8 cellular contexts compared by ENCODE assay signal in genomic region chr3:45760878-45761711, GRCh38. TPM values are rescaled to one million over a fixed set of nuclear protein-coding genes. Genes with fewer than 3 reads are reported as not detected.
DNase-seq lines count a peak whose midpoint lies in the region; ATAC-seq and FAIRE-seq lines count a peak whose summit lies in the region.

No MANE protein-coding gene starts in this region.

- FAIRE-seq in GM18507 (lab: Jason Lieb, UNC): peak; percentile 80
- peak; percentile 58 for FAIRE-seq in urothelium cell line (lab: Jason Lieb, UNC)

- DNase-seq in AG20443 (ENCODE audit: low spot score): peak; percentile 91
- peak; percentile 73 for DNase-seq in GM18507 (ENCODE audit: extremely low spot score, insufficient read length, low read depth)
- DNase-seq in NCI-H446 (lab: John Stamatoyannopoulos, UW): peak; percentile 3 to 17
- DNase-seq in activated CD4-positive, alpha-beta T cell treated with anti-CD3 and anti-CD28 coated beads, Interleukin-2, amount 10 ng/mL, durations not matched to agents 7 days and 5 days: peak; percentile 35
- peak; percentile 56 for DNase-seq in fibroblast of gingiva (ENCODE audit: low read depth)
- DNase-seq in natural killer cell treated with Interleukin-12 subunit alpha and Interleukin-12 subunit beta and Interleukin-15 and Interleukin-18, amount 100 ng/mL, for 72 hours (ENCODE audit: low spot score): peak; percentile 72
- DNase-seq in urothelium cell line (ENCODE audit: low spot score): peak; percentile 86

- POLR2A ChIA-PET in activated CD4-positive, alpha-beta T cell treated with anti-CD3 and anti-CD28 coated beads, Interleukin-2, amount 10 ng/mL, durations not matched to agents 7 days and 5 days (lab: Charles Lee): no interaction called here

- ATAC-seq in natural killer cell treated with Interleukin-12 subunit alpha and Interleukin-12 subunit beta and Interleukin-15 and Interleukin-18, amount 100 ng/mL, for 72 hours: peak; percentile 61 to 66
- ATAC-seq in GM18517 (IDR thresholded peaks at IDR 0.05; ENCODE audit: unreplicated experiment): no peak

- no peaks in the 10 kb centered on the region for H3K9me3 Mint-ChIP-seq in activated CD4-positive, alpha-beta T cell treated with anti-CD3 and anti-CD28 coated beads, Interleukin-2, amount 10 ng/mL, durations not matched to agents 7 days and 5 days
- no peaks in the 10 kb centered on the region for H3K9me3 Mint-ChIP-seq in natural killer cell treated with Interleukin-12 subunit alpha and Interleukin-12 subunit beta and Interleukin-15 and Interleukin-18, amount 100 ng/mL, for 72 hours

- H3K36me3 Mint-ChIP-seq in activated CD4-positive, alpha-beta T cell treated with anti-CD3 and anti-CD28 coated beads, Interleukin-2, amount 10 ng/mL, durations not matched to agents 7 days and 5 days (ENCODE audit: low read depth): no peaks in the 10 kb centered on the region
- H3K36me3 Mint-ChIP-seq in natural killer cell treated with Interleukin-12 subunit alpha and Interleukin-12 subunit beta and Interleukin-15 and Interleukin-18, amount 100 ng/mL, for 72 hours: no peaks in the 10 kb centered on the region

- no peak overlapping the region for H3K27ac Mint-ChIP-seq in activated CD4-positive, alpha-beta T cell treated with anti-CD3 and anti-CD28 coated beads, Interleukin-2, amount 10 ng/mL, durations not matched to agents 7 days and 5 days
- peak overlapping the region in 1 of 2 donors; percentile 59 for H3K27ac Mint-ChIP-seq in natural killer cell treated with Interleukin-12 subunit alpha and Interleukin-12 subunit beta and Interleukin-15 and Interleukin-18, amount 100 ng/mL, for 72 hours

- H3K27me3 Mint-ChIP-seq in activated CD4-positive, alpha-beta T cell treated with anti-CD3 and anti-CD28 coated beads, Interleukin-2, amount 10 ng/mL, durations not matched to agents 7 days and 5 days: peaks cover 12% of the 10 kb centered on the region
- peaks cover 0 to 3% of the 10 kb centered on the region in 2 donors for H3K27me3 Mint-ChIP-seq in natural killer cell treated with Interleukin-12 subunit alpha and Interleukin-12 subunit beta and Interleukin-15 and Interleukin-18, amount 100 ng/mL, for 72 hours

- H3K4me1 Mint-ChIP-seq in activated CD4-positive, alpha-beta T cell treated with anti-CD3 and anti-CD28 coated beads, Interleukin-2, amount 10 ng/mL, durations not matched to agents 7 days and 5 days: no peaks in the 10 kb centered on the region
- peaks cover 0 to 4% of the 10 kb centered on the region in 2 donors for H3K4me1 Mint-ChIP-seq in natural killer cell treated with Interleukin-12 subunit alpha and Interleukin-12 subunit beta and Interleukin-15 and Interleukin-18, amount 100 ng/mL, for 72 hours (ENCODE audit: low read depth in 2 of 2)

- CTCF ChIA-PET in activated CD4-positive, alpha-beta T cell treated with anti-CD3 and anti-CD28 coated beads, Interleukin-2, amount 10 ng/mL, durations not matched to agents 7 days and 5 days (lab: Charles Lee): interaction anchor here (0.5 to 3.2 kb wide), 7 partner anchors 8 to 322 kb away, joined by 3 to 10 read pairs (median 3); no protein-coding TSS in a partner anchor

- no peak overlapping the region for H3K4me3 Mint-ChIP-seq in activated CD4-positive, alpha-beta T cell treated with anti-CD3 and anti-CD28 coated beads, Interleukin-2, amount 10 ng/mL, durations not matched to agents 7 days and 5 days
- no peak overlapping the region for H3K4me3 Mint-ChIP-seq in natural killer cell treated with Interleukin-12 subunit alpha and Interleukin-12 subunit beta and Interleukin-15 and Interleukin-18, amount 100 ng/mL, for 72 hours

RNA-seq across cellular contexts. Expression of gene SLC6A20, which starts 35.2 kb away (rescaled TPM):
- total RNA-seq in activated CD4-positive, alpha-beta T cell treated with anti-CD3 and anti-CD28 coated beads, Interleukin-2, amount 10 ng/mL, durations not matched to agents 7 days and 5 days: not detected
- total RNA-seq in natural killer cell treated with Interleukin-12 subunit alpha and Interleukin-12 subunit beta and Interleukin-15 and Interleukin-18, amount 100 ng/mL, for 72 hours: not detected

Comparison
In these comparisons a context has a peak if more than half of its experiments do, and no peak if none do; other contexts are left out.
1. DNase-seq: peak in every context shown above with its lines; median percentile 91 in AG20443; 86 in urothelium cell line; 73 in GM18507; 72 in natural killer cell treated with Interleukin-12 subunit alpha and Interleukin-12 subunit beta and Interleukin-15 and Interleukin-18, amount 100 ng/mL, for 72 hours; 56 in fibroblast of gingiva; 35 in activated CD4-positive, alpha-beta T cell treated with anti-CD3 and anti-CD28 coated beads, Interleukin-2, amount 10 ng/mL, durations not matched to agents 7 days and 5 days; 10 in NCI-H446.